Comparison of ENCODE assay signal across 17 cellular contexts in genomic region chr7:139873593-139874374, GRCh38.
"Had no signal": no experiment of that assay in that cellular context is flagged by ENCODE, and none has a peak within 500 bp of the region (broad histone marks: within the 10 kb centered on the region; RNA-seq: fewer than 3 reads in every experiment).

No MANE protein-coding gene starts in this region.

- H3K36me3 Mint-ChIP-seq: activated naive CD4-positive, alpha-beta T cell treated with anti-CD3 and anti-CD28 coated beads, Interleukin-2, amount 50 U/mL, for 72 hours; mesothelial cell of epicardium had no signal

- H3K4me3 Mint-ChIP-seq: central memory CD8-positive, alpha-beta T cell; mesothelial cell of epicardium had no signal

- H3K9me3 ChIP-seq: tibial nerve had no signal

- H3K4me3 ChIP-seq: tibial nerve had no signal

- H3K9me3 Mint-ChIP-seq: activated naive CD4-positive, alpha-beta T cell treated with anti-CD3 and anti-CD28 coated beads, Interleukin-2, amount 50 U/mL, for 72 hours; central memory CD8-positive, alpha-beta T cell; mesothelial cell of epicardium had no signal

- ATAC-seq: activated naive CD4-positive, alpha-beta T cell treated with anti-CD3 and anti-CD28 coated beads, Interleukin-2, amount 50 U/mL, for 72 hours; foreskin keratinocyte had no signal

- H3K36me3 ChIP-seq: tibial nerve had no signal

- H3K27ac ChIP-seq: foreskin keratinocyte, tibial nerve had no signal

- FAIRE-seq: islet of Langerhans, small intestine had no signal

- H3K27ac Mint-ChIP-seq: activated naive CD4-positive, alpha-beta T cell treated with anti-CD3 and anti-CD28 coated beads, Interleukin-2, amount 50 U/mL, for 72 hours; mesothelial cell of epicardium had no signal

- H3K4me1 Mint-ChIP-seq: central memory CD8-positive, alpha-beta T cell had no signal

- DNase-seq: activated CD4-positive, alpha-beta T cell treated with anti-CD3 and anti-CD28 coated beads, Interleukin-2, amount 50 U/mL, for 4 hours; activated CD4-positive, CD25-positive, alpha-beta regulatory T cell treated with anti-CD3 and anti-CD28 coated beads, Interleukin-2, amount 50 U/mL, for 72 hours; activated T-cell treated with anti-CD3 and anti-CD28 coated beads, Interleukin-2, amount 50 U/mL, for 1 hour; cortex of kidney; effector CD8-positive, alpha-beta T cell; foreskin keratinocyte; retina; small intestine; stimulated activated CD4-positive, alpha-beta T cell treated with anti-CD3 and anti-CD28 coated beads, Interleukin-4, amount 100 ng/mL, for 24 hours; stimulated activated naive CD4-positive, alpha-beta T cell treated with Interleukin-2 at 50 U/mL for 16 hours; substantia nigra; T1000 had no signal

- H3K27me3 ChIP-seq: foreskin keratinocyte, tibial nerve had no signal
